Comparison of ENCODE assay signal across 8 cellular contexts in the genomic region with DNA sequence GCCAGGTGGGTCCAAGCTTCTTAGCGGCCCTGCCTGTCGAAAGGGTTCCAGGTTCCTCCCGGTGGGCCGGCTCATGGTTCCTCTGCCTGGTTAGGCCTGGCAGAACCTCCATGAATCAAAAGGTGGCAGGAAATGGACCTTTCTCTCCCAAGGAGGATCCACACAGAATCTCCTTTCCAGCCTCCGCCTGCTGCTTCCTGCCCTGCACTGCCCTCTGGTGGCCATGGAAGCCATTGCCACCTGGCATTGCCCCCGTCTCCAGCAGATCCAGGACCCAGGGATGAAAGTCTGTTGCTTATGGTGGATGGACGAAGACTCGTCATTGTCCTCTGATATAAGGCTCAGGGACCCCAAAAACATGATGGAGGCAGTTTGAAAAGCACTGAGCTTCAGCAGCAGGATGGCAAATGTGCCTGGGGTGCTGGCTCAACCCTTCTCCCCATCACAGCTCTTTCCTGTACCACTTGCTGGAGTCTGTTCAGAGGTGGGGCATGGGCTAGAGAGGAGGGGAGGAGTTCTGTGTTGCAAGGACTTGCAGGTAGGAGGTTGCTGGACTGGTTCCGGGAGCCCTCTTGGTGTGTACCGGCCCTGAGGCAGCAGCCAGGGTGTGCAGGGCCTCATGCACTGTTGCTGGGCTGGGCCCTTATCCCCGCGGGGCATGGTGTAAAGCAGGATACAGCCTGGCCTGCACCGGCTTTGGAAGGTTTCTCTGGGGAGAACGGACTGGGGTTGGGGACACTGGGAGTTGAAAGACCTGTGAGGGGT. TPM values are rescaled to one million over a fixed set of nuclear protein-coding genes. Genes with fewer than 3 reads are reported as not detected.
A peak's percentile ranks its signal among the peaks of the same experiment; 100 is the strongest.
DNase-seq lines count a peak whose midpoint lies in the region; ATAC-seq and TF ChIP-seq lines count a peak whose summit lies in the region.

No MANE protein-coding gene starts in this region.

- no peaks in the 10 kb centered on the region for H3K27me3 ChIP-seq in GM06990 (replicated peaks; ENCODE audit: control insufficient read depth, insufficient read depth, low read length)

- WGBS in lower leg skin, 2 donors, result 20 to 25% methylated on average over 12 to 14 of the region's 14 CpGs

- intact Hi-C loops in lower leg skin (cut with DNase I; ENCODE audit: low total_unique reads), result no loop called here

- TF ChIP-seq POLR2A in lower leg skin (IDR thresholded peaks at IDR 0.05), result no peak

- H3K36me3 ChIP-seq in GM06990 (ENCODE audit: control insufficient read depth, insufficient read depth, low read length), result no peaks in the 10 kb centered on the region

- TF ChIP-seq CTCF in GM06990 (IDR thresholded peaks at IDR 0.05; ENCODE audit: insufficient read depth, low read length, poor library complexity, severe bottlenecking), result peak; percentile 98
- TF ChIP-seq CTCF in choroid plexus epithelial cell (conservative IDR thresholded peaks at IDR 0.05; ENCODE audit: low read depth, low read length), result peak; percentile 100
- peak in 1 of 3 donors; percentile 92 for TF ChIP-seq CTCF in lower leg skin (IDR thresholded peaks at IDR 0.05)

- ATAC-seq in HG02970 (IDR thresholded peaks at IDR 0.05; ENCODE audit: low FRiP score, unreplicated experiment), result peak; percentile 58
- ATAC-seq in HG02840 (IDR thresholded peaks at IDR 0.05; ENCODE audit: low FRiP score, unreplicated experiment), result no peak

- no peak overlapping the region for H3K4me3 ChIP-seq in GM06990 (replicated peaks; ENCODE audit: low read depth, low read length)
- H3K4me3 ChIP-seq in choroid plexus epithelial cell (ENCODE audit: low read depth, low read length), result no peak overlapping the region
- no peak overlapping the region for H3K4me3 ChIP-seq in lower leg skin (ENCODE audit: low read depth, poor library complexity, severe bottlenecking)

- DNase-seq in GM06990 (ENCODE audit: extremely low read depth, insufficient read length) (peak; percentile 38), NCI-H446 (lab: John Stamatoyannopoulos, UW) (peak; percentile 45 to 80), choroid plexus epithelial cell (ENCODE audit: low read depth) (peak; percentile 80), lower leg skin (ENCODE audit: low spot score in 2 of 2) (peak; percentile 69 to 95)
- DNase-seq in activated CD4-positive, alpha-beta T cell treated with anti-CD3 and anti-CD28 coated beads, Interleukin-2, amount 50 U/mL, for 1 hour, result peak; percentile 76
- DNase-seq in stimulated activated CD8-positive, alpha-beta memory T cell treated with anti-CD3 and anti-CD28 coated beads, Interleukin-12 subunit alpha, Interleukin-12 subunit beta, amount 100 ng/mL, for 1 hour (ENCODE audit: low read depth), result peak; percentile 68

RNA-seq across cellular contexts. Expression of gene INMT, which starts 11.3 kb away (rescaled TPM):
- total RNA-seq in lower leg skin, result 1 to 10 TPM; 1.7 to 6.8 (median 4.5) TPM

RNA-seq across cellular contexts. Expression of gene MINDY4, which starts 30.6 kb away (rescaled TPM):
- 1 to 10 TPM; 4.0 to 4.7 (median 4.4) TPM for total RNA-seq in lower leg skin

RNA-seq across cellular contexts. Expression of gene CRHR2, which starts 58.3 kb away (rescaled TPM):
- under 1 TPM in 1 of 4 donors, not detected in 3; 0.45 TPM for total RNA-seq in lower leg skin
